In the genomic region with DNA sequence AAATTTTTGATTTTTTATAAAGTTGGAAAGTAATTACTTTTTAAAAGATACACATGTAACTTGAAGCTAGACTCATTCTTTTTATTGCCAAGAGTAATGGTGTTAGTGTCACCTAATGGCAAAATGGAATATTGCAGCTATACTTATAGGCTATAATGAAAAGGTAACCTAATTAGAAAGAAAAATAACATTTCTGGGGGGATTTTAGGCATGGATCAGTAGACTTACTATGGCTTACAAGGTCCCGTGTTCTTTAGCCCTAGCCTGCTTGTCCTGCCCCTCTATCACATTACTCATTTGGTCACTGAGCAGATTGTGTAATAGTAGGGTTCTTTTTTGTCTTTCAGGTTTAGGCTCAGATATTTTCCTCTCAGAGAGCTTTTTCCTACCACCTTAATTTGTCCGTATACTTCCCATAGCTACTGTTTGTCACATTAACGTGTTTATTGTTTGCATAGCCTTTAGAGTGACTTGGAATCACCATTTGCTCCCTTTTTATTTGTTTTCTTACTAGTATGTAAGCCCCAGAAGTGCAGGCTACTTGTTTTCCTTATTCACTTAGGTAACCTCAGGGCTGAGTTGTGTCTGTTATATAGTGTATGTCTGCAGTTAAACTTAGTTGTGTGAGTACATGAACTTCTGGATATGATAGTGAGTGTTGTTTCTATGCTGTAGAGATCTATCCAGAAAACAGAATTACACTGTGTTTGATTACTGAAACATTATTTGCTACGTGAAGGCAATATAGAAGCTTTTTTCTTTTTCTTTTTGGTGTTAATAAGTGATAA, we compare ENCODE assay signal across 8 cellular contexts. TPM values are rescaled to one million over a fixed set of nuclear protein-coding genes. Genes with fewer than 3 reads are reported as not detected.
DNase-seq lines count a peak whose midpoint lies in the region; ATAC-seq and TF ChIP-seq lines count a peak whose summit lies in the region.

No MANE protein-coding gene starts in this region.

- H3K9me3 Mint-ChIP-seq in activated naive CD8-positive, alpha-beta T cell treated with anti-CD3 and anti-CD28 coated beads, Interleukin-2, amount 50 U/mL, for 24 hours, result peaks cover 5% of the 10 kb centered on the region
- H3K9me3 Mint-ChIP-seq in activated naive CD8-positive, alpha-beta T cell treated with anti-CD3 and anti-CD28 coated beads for 36 hours, result peaks cover 3% of the 10 kb centered on the region
- H3K9me3 Mint-ChIP-seq in nephron, result peaks cover 6% of the 10 kb centered on the region

- no peaks in the 10 kb centered on the region for H3K27me3 ChIP-seq in Peyer's patch

- H3K27me3 Mint-ChIP-seq in activated naive CD8-positive, alpha-beta T cell treated with anti-CD3 and anti-CD28 coated beads, Interleukin-2, amount 50 U/mL, for 24 hours, result no peaks in the 10 kb centered on the region
- no peaks in the 10 kb centered on the region for H3K27me3 Mint-ChIP-seq in activated naive CD8-positive, alpha-beta T cell treated with anti-CD3 and anti-CD28 coated beads for 36 hours
- no peaks in the 10 kb centered on the region for H3K27me3 Mint-ChIP-seq in nephron (ENCODE audit: low read depth)

- H3K9me3 ChIP-seq in Peyer's patch, result no peaks in the 10 kb centered on the region

- no peak overlapping the region for H3K27ac ChIP-seq in Peyer's patch

- peaks cover 11% of the 10 kb centered on the region for H3K4me1 Mint-ChIP-seq in activated naive CD8-positive, alpha-beta T cell treated with anti-CD3 and anti-CD28 coated beads, Interleukin-2, amount 50 U/mL, for 24 hours
- H3K4me1 Mint-ChIP-seq in activated naive CD8-positive, alpha-beta T cell treated with anti-CD3 and anti-CD28 coated beads for 36 hours, result peaks cover 10% of the 10 kb centered on the region
- H3K4me1 Mint-ChIP-seq in nephron, result no peaks in the 10 kb centered on the region

- no peak overlapping the region for H3K4me3 Mint-ChIP-seq in activated naive CD8-positive, alpha-beta T cell treated with anti-CD3 and anti-CD28 coated beads, Interleukin-2, amount 50 U/mL, for 24 hours
- H3K4me3 Mint-ChIP-seq in activated naive CD8-positive, alpha-beta T cell treated with anti-CD3 and anti-CD28 coated beads for 36 hours, result no peak overlapping the region
- H3K4me3 Mint-ChIP-seq in nephron, result no peak overlapping the region

- H3K27ac Mint-ChIP-seq in activated naive CD8-positive, alpha-beta T cell treated with anti-CD3 and anti-CD28 coated beads, Interleukin-2, amount 50 U/mL, for 24 hours, result no peak overlapping the region
- no peak overlapping the region for H3K27ac Mint-ChIP-seq in activated naive CD8-positive, alpha-beta T cell treated with anti-CD3 and anti-CD28 coated beads for 36 hours
- H3K27ac Mint-ChIP-seq in nephron, result no peak overlapping the region

- DNase-seq in activated naive CD8-positive, alpha-beta T cell treated with anti-CD3 and anti-CD28 coated beads, Interleukin-2, amount 50 U/mL, for 24 hours, result no peak
- DNase-seq in activated naive CD8-positive, alpha-beta T cell treated with anti-CD3 and anti-CD28 coated beads for 36 hours, result no peak
- DNase-seq in Peyer's patch (no peak), epithelial cell of esophagus (ENCODE audit: low read depth) (peak; percentile 50), NK-92 (lab: John Stamatoyannopoulos, UW; ENCODE audit: unreplicated experiment) (no peak)

- peaks cover 16% of the 10 kb centered on the region for H3K36me3 Mint-ChIP-seq in activated naive CD8-positive, alpha-beta T cell treated with anti-CD3 and anti-CD28 coated beads, Interleukin-2, amount 50 U/mL, for 24 hours (ENCODE audit: low read depth)
- peaks cover 18% of the 10 kb centered on the region for H3K36me3 Mint-ChIP-seq in activated naive CD8-positive, alpha-beta T cell treated with anti-CD3 and anti-CD28 coated beads for 36 hours
- peaks cover 19% of the 10 kb centered on the region for H3K36me3 Mint-ChIP-seq in nephron (ENCODE audit: low read depth)

- TF ChIP-seq CTCF in Peyer's patch (IDR thresholded peaks at IDR 0.05) (peak; percentile 56 to 78 (median 75)), epithelial cell of esophagus (IDR thresholded peaks at IDR 0.05; ENCODE audit: insufficient read depth, low read depth, low read length, missing control alignments) (peak; percentile 58), nephron (IDR thresholded peaks at IDR 0.05; ENCODE audit: unreplicated experiment in 3 of 3) (peak; percentile 74 to 82 (median 78))

- H3K36me3 ChIP-seq in Peyer's patch, result peaks cover 0 to 22% (median 0%) of the 10 kb centered on the region in 3 donors

- peaks cover 0 to 3% (median 0%) of the 10 kb centered on the region in 4 donors for H3K4me1 ChIP-seq in Peyer's patch

- no peak for TF ChIP-seq POLR2A in Peyer's patch (IDR thresholded peaks at IDR 0.05)

- no peak overlapping the region for H3K4me3 ChIP-seq in Peyer's patch
- no peak overlapping the region for H3K4me3 ChIP-seq in epithelial cell of esophagus (ENCODE audit: low read length)

- ATAC-seq in activated naive CD8-positive, alpha-beta T cell treated with anti-CD3 and anti-CD28 coated beads, Interleukin-2, amount 50 U/mL, for 24 hours, result peak; percentile 26
- ATAC-seq in HG03442 (IDR thresholded peaks at IDR 0.05; ENCODE audit: unreplicated experiment) (peak; percentile 35), GM21529 (IDR thresholded peaks at IDR 0.05; ENCODE audit: unreplicated experiment) (no peak)

RNA-seq across cellular contexts. Expression of gene RABGAP1L, which starts 58.7 kb away (rescaled TPM):
- total RNA-seq in activated naive CD8-positive, alpha-beta T cell treated with anti-CD3 and anti-CD28 coated beads for 36 hours, result 10 to 100 TPM; 20.2 to 22.6 TPM
- 100 to 1,000 TPM; 170 to 282 (median 182) TPM for total RNA-seq in Peyer's patch

Comparison
In these comparisons a context has a peak if more than half of its experiments do, and no peak if none do; other contexts are left out.
1. RNA of gene RABGAP1L, which starts 58.7 kb away (total RNA-seq): 170 to 282 TPM in Peyer's patch; 20.2 to 22.6 TPM in activated naive CD8-positive, alpha-beta T cell treated with anti-CD3 and anti-CD28 coated beads for 36 hours; every median in the first group is over 4 times any median in the second.
2. Peak in every context shown above with its lines, with median percentiles within 50 percentile points of each other: CTCF ChIP-seq.